Comparison of ENCODE assay signal across 14 cellular contexts in the genomic region with DNA sequence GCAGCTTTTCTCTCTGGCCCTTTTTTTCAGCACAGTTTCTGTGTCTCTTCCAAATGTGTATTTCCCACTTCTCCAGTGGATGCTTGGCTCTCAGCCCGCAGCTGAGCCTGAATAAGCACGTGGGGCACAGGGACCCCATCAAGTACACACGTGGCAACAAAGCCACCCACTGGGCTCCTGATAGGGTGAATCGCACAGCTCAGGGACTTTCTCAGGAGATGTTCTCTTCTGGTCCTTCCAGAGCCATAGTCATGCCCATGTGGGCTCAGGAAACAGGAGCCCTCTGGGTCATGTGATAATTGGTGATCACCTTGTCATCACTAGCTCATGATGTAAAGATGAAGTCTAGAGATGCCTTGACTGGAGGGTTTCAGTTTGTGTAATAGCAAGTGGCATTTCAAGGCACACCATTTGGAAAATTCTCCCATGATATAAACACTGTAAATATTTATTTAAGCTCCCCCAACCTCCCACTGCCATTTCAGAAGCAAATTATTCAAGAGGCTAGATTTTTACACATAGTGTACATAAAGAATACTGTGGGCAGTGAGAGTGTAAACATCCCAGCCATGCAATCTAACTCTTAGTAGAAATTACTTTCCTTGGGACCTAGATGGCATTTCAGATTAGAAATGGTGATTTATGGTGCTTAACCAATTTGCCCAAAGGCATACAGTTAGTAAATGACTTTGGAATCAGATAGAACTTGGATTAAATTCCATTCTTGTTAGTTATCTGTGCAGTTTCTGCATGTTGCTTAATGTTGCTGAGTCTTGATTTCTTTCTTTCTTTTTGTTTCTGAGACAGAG.
DNase-seq lines count a peak whose midpoint lies in the region; ATAC-seq and TF ChIP-seq lines count a peak whose summit lies in the region.
"Had no signal": no experiment of that assay in that cellular context is flagged by ENCODE, and none has a peak within 500 bp of the region (broad histone marks: within the 10 kb centered on the region; RNA-seq: fewer than 3 reads in every experiment).

No MANE protein-coding gene starts in this region.

- CTCF ChIA-PET in Calu3 (lab: Charles Lee): no interaction called here

- DNase-seq in Calu3: no peak
- peak; percentile 2 for DNase-seq in NCI-H69 (lab: John Stamatoyannopoulos, UW)
- DNase-seq in epithelial cell of proximal tubule (ENCODE audit: low read depth): peak; percentile 61
- no peak for DNase-seq in osteocyte (ENCODE audit: extremely low spot score, unreplicated experiment)
- DNase-seq in activated naive CD4-positive, alpha-beta T cell treated with Interleukin-2 at 50 U/mL for 16 hours: no peak
- DNase-seq in NCI-H1092 (lab: John Stamatoyannopoulos, UW): no peak
- DNase-seq in T-helper 2 cell: no peak
- DNase-seq: activated CD4-positive, alpha-beta memory T cell treated with anti-CD3 and anti-CD28 coated beads for 36 hours; activated naive CD8-positive, alpha-beta T cell treated with anti-CD3 and anti-CD28 coated beads for 36 hours; effector CD4-positive, alpha-beta T cell; naive B cell; NCI-H1048; NCI-H774 had no signal

- H3K4me3 ChIP-seq in epithelial cell of proximal tubule (ENCODE audit: low read depth, low read length): no peak overlapping the region

- H3K27ac Mint-ChIP-seq in Calu3 (ENCODE audit: unreplicated experiment) (peak overlapping the region; percentile 42), osteocyte (ENCODE audit: unreplicated experiment) (peak overlapping the region; percentile 31)
- H3K27ac Mint-ChIP-seq: activated CD4-positive, alpha-beta memory T cell treated with anti-CD3 and anti-CD28 coated beads for 36 hours; activated naive CD8-positive, alpha-beta T cell treated with anti-CD3 and anti-CD28 coated beads for 36 hours; naive B cell had no signal

- H3K4me3 Mint-ChIP-seq in Calu3 (ENCODE audit: low read depth, unreplicated experiment): no peak overlapping the region
- no peak overlapping the region for H3K4me3 Mint-ChIP-seq in osteocyte (ENCODE audit: unreplicated experiment)
- H3K4me3 Mint-ChIP-seq: activated CD4-positive, alpha-beta memory T cell treated with anti-CD3 and anti-CD28 coated beads for 36 hours; activated naive CD8-positive, alpha-beta T cell treated with anti-CD3 and anti-CD28 coated beads for 36 hours; naive B cell had no signal

- H3K9me3 Mint-ChIP-seq in Calu3 (ENCODE audit: low read depth, unreplicated experiment): no peaks in the 10 kb centered on the region
- no peaks in the 10 kb centered on the region for H3K9me3 Mint-ChIP-seq in osteocyte (ENCODE audit: unreplicated experiment)
- H3K9me3 Mint-ChIP-seq: activated CD4-positive, alpha-beta memory T cell treated with anti-CD3 and anti-CD28 coated beads for 36 hours; activated naive CD8-positive, alpha-beta T cell treated with anti-CD3 and anti-CD28 coated beads for 36 hours had no signal

- intact Hi-C loops in Calu3 (cut with micrococcal nuclease; ENCODE audit: unreplicated experiment): loop anchor here (5.0 kb wide), 2 partner anchors 52 to 392 kb away; no protein-coding TSS in a partner anchor

- H3K27me3 Mint-ChIP-seq in Calu3 (ENCODE audit: unreplicated experiment) (no peaks in the 10 kb centered on the region), osteocyte (ENCODE audit: unreplicated experiment) (no peaks in the 10 kb centered on the region)
- H3K27me3 Mint-ChIP-seq: activated CD4-positive, alpha-beta memory T cell treated with anti-CD3 and anti-CD28 coated beads for 36 hours; activated naive CD8-positive, alpha-beta T cell treated with anti-CD3 and anti-CD28 coated beads for 36 hours; naive B cell had no signal

- no peak for TF ChIP-seq CTCF in Calu3 (IDR thresholded peaks at IDR 0.05; ENCODE audit: unreplicated experiment)
- no peak for TF ChIP-seq CTCF in epithelial cell of proximal tubule (conservative IDR thresholded peaks at IDR 0.05; ENCODE audit: low read depth, low read length)
- TF ChIP-seq CTCF in osteocyte (IDR thresholded peaks at IDR 0.05): no peak

- peaks cover 23% of the 10 kb centered on the region for H3K36me3 Mint-ChIP-seq in Calu3 (ENCODE audit: insufficient read depth, unreplicated experiment)
- no peaks in the 10 kb centered on the region for H3K36me3 Mint-ChIP-seq in osteocyte (ENCODE audit: unreplicated experiment)
- H3K36me3 Mint-ChIP-seq: activated CD4-positive, alpha-beta memory T cell treated with anti-CD3 and anti-CD28 coated beads for 36 hours; activated naive CD8-positive, alpha-beta T cell treated with anti-CD3 and anti-CD28 coated beads for 36 hours; naive B cell had no signal

- BruUV-seq in Calu3 (replicated peaks; lab: Mats Ljungman, UMichigan): no TSS peak

- ATAC-seq in GM18868 (IDR thresholded peaks at IDR 0.05; ENCODE audit: unreplicated experiment): no peak

- H3K4me1 Mint-ChIP-seq in Calu3 (ENCODE audit: low read depth, unreplicated experiment): peaks cover 56% of the 10 kb centered on the region
- peaks cover 21% of the 10 kb centered on the region for H3K4me1 Mint-ChIP-seq in osteocyte (ENCODE audit: unreplicated experiment)
- H3K4me1 Mint-ChIP-seq: activated naive CD8-positive, alpha-beta T cell treated with anti-CD3 and anti-CD28 coated beads for 36 hours; naive B cell had no signal

Comparison
In these comparisons a context has a peak if more than half of its experiments do, and no peak if none do; other contexts are left out.
1. DNase-seq: peak in NCI-H69 (single experiment) and epithelial cell of proximal tubule (single experiment); none in Calu3 (single experiment), osteocyte (single experiment), activated naive CD4-positive, alpha-beta T cell treated with Interleukin-2 at 50 U/mL for 16 hours (single experiment), NCI-H1092 (single experiment) and T-helper 2 cell (0 of 5).